8 cellular contexts compared by ENCODE assay signal in genomic region chr2:183078467-183079334, GRCh38. TPM values are rescaled to one million over a fixed set of nuclear protein-coding genes. Genes with fewer than 3 reads are reported as not detected.
A peak's percentile ranks its signal among the peaks of the same experiment; 100 is the strongest.
DNase-seq lines count a peak whose midpoint lies in the region; ATAC-seq, FAIRE-seq and TF ChIP-seq lines count a peak whose summit lies in the region.

TSS of gene DUSP19 (plus strand) at chr2:183078747. CDS start at chr2:183078934, 187 bp downstream.

- peak within 1 kb of the TSS; percentile 55 for H3K4me3 ChIP-seq in AG09309 (ENCODE audit: control insufficient read depth, low read depth, low read length)

- CTCF ChIA-PET in activated B cell treated with CpG ODN at 0.5 μM for 24 hours (lab: Charles Lee) = no interaction called here

- peaks cover 9% of the 10 kb centered on the region for H3K4me1 Mint-ChIP-seq in activated B cell treated with CpG ODN at 0.5 μM for 24 hours

- H3K4me3 Mint-ChIP-seq in activated B cell treated with CpG ODN at 0.5 μM for 24 hours = peak within 1 kb of the TSS; percentile 93

- FAIRE-seq in islet of Langerhans (lab: Jason Lieb, UNC) = peak; percentile 99

- POLR2A ChIA-PET in activated B cell treated with CpG ODN at 0.5 μM for 24 hours (lab: Charles Lee) = interaction anchor here (0.7 to 1.3 kb wide), 3 partner anchors 10 to 46 kb away, joined by 3 read pairs; no protein-coding TSS in a partner anchor

- DNase-seq in AG09309 (ENCODE audit: low read depth) = peak; percentile 66
- peak; percentile 98 for DNase-seq in NCI-H2227 (lab: John Stamatoyannopoulos, UW; ENCODE audit: unreplicated experiment)
- DNase-seq in activated B cell treated with CpG ODN at 0.5 μM for 24 hours = peak; percentile 61
- DNase-seq in cerebellar cortex (ENCODE audit: low spot score) = peak; percentile 99
- DNase-seq in stimulated activated CD4-positive, alpha-beta T cell treated with anti-CD3 and anti-CD28 coated beads, Interleukin-12 subunit alpha, Interleukin-12 subunit beta, amount 100 ng/mL, for 4 hours = peak; percentile 76

- H3K9me3 Mint-ChIP-seq in activated B cell treated with CpG ODN at 0.5 μM for 24 hours = no peaks in the 10 kb centered on the region

- no peak for TF ChIP-seq CTCF in AG09309 (IDR thresholded peaks at IDR 0.05; ENCODE audit: control insufficient read depth, insufficient read depth, low read depth, low read length, missing control alignments)
- TF ChIP-seq CTCF in activated B cell treated with CpG ODN at 0.5 μM for 24 hours (IDR thresholded peaks at IDR 0.05) = no peak

- peaks cover 4% of the 10 kb centered on the region for H3K36me3 Mint-ChIP-seq in activated B cell treated with CpG ODN at 0.5 μM for 24 hours (ENCODE audit: low read depth)

- intact Hi-C loops in activated B cell treated with CpG ODN at 0.5 μM for 24 hours (cut with micrococcal nuclease) = loop anchor here (1.0 to 5.0 kb wide), 3 partner anchors 42 to 361 kb away; partner anchors contain the start of genes DNAJC10 and NUP35

- H3K27me3 Mint-ChIP-seq in activated B cell treated with CpG ODN at 0.5 μM for 24 hours = peaks cover 6% of the 10 kb centered on the region

- peak within 1 kb of the TSS; percentile 76 for H3K27ac Mint-ChIP-seq in activated B cell treated with CpG ODN at 0.5 μM for 24 hours

- ATAC-seq in GM18909 (IDR thresholded peaks at IDR 0.05; ENCODE audit: poor library complexity, unreplicated experiment) = peak; percentile 90
- ATAC-seq in HG03159 (IDR thresholded peaks at IDR 0.05; ENCODE audit: unreplicated experiment) = peak; percentile 81
- ATAC-seq in activated B cell treated with CpG ODN at 0.5 μM for 24 hours (ENCODE audit: low read depth) = peak; percentile 90

RNA-seq across cellular contexts. Expression of gene DUSP19, which starts in this region (rescaled TPM):
- total RNA-seq in activated B cell treated with CpG ODN at 0.5 μM for 24 hours = 0.31 and 0.49 TPM in 2 replicates

Comparison
In these comparisons a context has a peak if more than half of its experiments do, and no peak if none do; other contexts are left out.
1. Peak in every context shown above with its lines: DNase-seq, ATAC-seq and H3K4me3 ChIP-seq.
2. Peak in DNase-seq and ATAC-seq in activated B cell treated with CpG ODN at 0.5 μM for 24 hours; RNA of the gene not detected or under 1 TPM.